ENCODE assay signal across 22 cellular contexts in the genomic region with DNA sequence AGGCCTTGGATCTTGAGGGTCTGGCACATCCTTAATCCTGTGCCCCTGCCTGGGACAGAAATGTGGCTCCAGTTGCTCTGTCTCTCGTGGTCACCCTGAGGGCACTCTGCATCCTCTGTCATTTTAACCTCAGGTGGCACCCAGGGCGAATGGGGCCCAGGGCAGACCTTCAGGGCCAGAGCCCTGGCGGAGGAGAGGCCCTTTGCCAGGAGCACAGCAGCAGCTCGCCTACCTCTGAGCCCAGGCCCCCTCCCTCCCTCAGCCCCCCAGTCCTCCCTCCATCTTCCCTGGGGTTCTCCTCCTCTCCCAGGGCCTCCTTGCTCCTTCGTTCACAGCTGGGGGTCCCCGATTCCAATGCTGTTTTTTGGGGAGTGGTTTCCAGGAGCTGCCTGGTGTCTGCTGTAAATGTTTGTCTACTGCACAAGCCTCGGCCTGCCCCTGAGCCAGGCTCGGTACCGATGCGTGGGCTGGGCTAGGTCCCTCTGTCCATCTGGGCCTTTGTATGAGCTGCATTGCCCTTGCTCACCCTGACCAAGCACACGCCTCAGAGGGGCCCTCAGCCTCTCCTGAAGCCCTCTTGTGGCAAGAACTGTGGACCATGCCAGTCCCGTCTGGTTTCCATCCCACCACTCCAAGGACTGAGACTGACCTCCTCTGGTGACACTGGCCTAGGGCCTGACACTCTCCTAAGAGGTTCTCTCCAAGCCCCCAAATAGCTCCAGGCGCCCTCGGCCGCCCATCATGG. TPM values are rescaled to one million over a fixed set of nuclear protein-coding genes. Genes with fewer than 3 reads are reported as not detected.
DNase-seq lines count a peak whose midpoint lies in the region; ATAC-seq and TF ChIP-seq lines count a peak whose summit lies in the region.
"Had no signal": no experiment of that assay in that cellular context is flagged by ENCODE, and none has a peak within 500 bp of the region (broad histone marks: within the 10 kb centered on the region; RNA-seq: fewer than 3 reads in every experiment).

No MANE protein-coding gene starts in this region.

- 81% methylated on average over 14 of the region's 15 CpGs for WGBS in SK-N-SH (ENCODE audit: low lambda C conversion rate)

- H3K27me3 Mint-ChIP-seq in progenitor cell of endocrine pancreas = no peaks in the 10 kb centered on the region

- no peak for TF ChIP-seq EP300 in SK-N-SH (IDR thresholded peaks at IDR 0.05; ENCODE audit: borderline replicate concordance in 1 of 2, low read depth in 1 of 2, low read length in 1 of 2)

- no peak for TF ChIP-seq CTCF in SK-N-SH (IDR thresholded peaks at IDR 0.05)
- peak; percentile 17 for TF ChIP-seq CTCF in epithelial cell of proximal tubule (conservative IDR thresholded peaks at IDR 0.05; ENCODE audit: low read depth, low read length)
- peak; percentile 21 for TF ChIP-seq CTCF in progenitor cell of endocrine pancreas (IDR thresholded peaks at IDR 0.05; ENCODE audit: unreplicated experiment)

- H3K27ac Mint-ChIP-seq in progenitor cell of endocrine pancreas = no peak overlapping the region

- H3K9me3 ChIP-seq in SK-N-SH (no peaks in the 10 kb centered on the region), Karpas-422 (ENCODE audit: low read length) (no peaks in the 10 kb centered on the region)

- H3K27me3 ChIP-seq in SK-N-SH (ENCODE audit: insufficient read depth) (no peaks in the 10 kb centered on the region), Karpas-422 (ENCODE audit: low read length) (no peaks in the 10 kb centered on the region)

- TF ChIP-seq RAD21 in SK-N-SH (IDR thresholded peaks at IDR 0.05; ENCODE audit: low read length) = no peak

- peaks cover 0 to 11% of the 10 kb centered on the region in 2 experiments; a peak in 1 of 4 replicates for H3K4me1 ChIP-seq in SK-N-SH (ENCODE audit: control insufficient read depth in 1 of 2, insufficient read depth in 2 of 2, low read depth in 1 of 2, low read length in 1 of 2)
- H3K4me1 ChIP-seq in Karpas-422 (ENCODE audit: low read length) = no peaks in the 10 kb centered on the region

- no peak overlapping the region for H3K4me3 ChIP-seq in SK-N-SH (ENCODE audit: low read depth in 2 of 2, low read length in 1 of 2)
- H3K4me3 ChIP-seq in Karpas-422 (ENCODE audit: low read length) = no peak overlapping the region
- no peak overlapping the region for H3K4me3 ChIP-seq in epithelial cell of proximal tubule (ENCODE audit: low read depth, low read length)
- H3K4me3 ChIP-seq: skin epidermis had no signal

- POLR2A ChIA-PET in SK-N-SH (lab: Yijun Ruan, JAX) = no interaction called here

- H3K79me2 ChIP-seq in SK-N-SH (ENCODE audit: insufficient read depth) = no peaks in the 10 kb centered on the region
- no peaks in the 10 kb centered on the region for H3K79me2 ChIP-seq in Karpas-422 (ENCODE audit: low read length)
- H3K79me2 ChIP-seq: parathyroid adenoma had no signal

- ATAC-seq in SK-N-SH treated with all-trans-retinoic acid at 6 μM for 48 hours = peak; percentile 42; the same call in 2 of the 3 replicates
- no peak for ATAC-seq in GM21423 (IDR thresholded peaks at IDR 0.05; ENCODE audit: unreplicated experiment)
- ATAC-seq in GM19324 (IDR thresholded peaks at IDR 0.05; ENCODE audit: low FRiP score, unreplicated experiment) = no peak

- CTCF ChIA-PET in SK-N-SH (lab: Yijun Ruan, JAX) = interaction anchor here (0.9 to 2.8 kb wide), 10 partner anchors 10 to 184 kb away, joined by 3 to 17 read pairs (median 4); no protein-coding TSS in a partner anchor

- H3K4me1 Mint-ChIP-seq in progenitor cell of endocrine pancreas (ENCODE audit: low read depth) = no peaks in the 10 kb centered on the region

- H3K4me3 Mint-ChIP-seq in progenitor cell of endocrine pancreas (ENCODE audit: low read depth) = no peak overlapping the region

- no peaks in the 10 kb centered on the region for H3K9me2 ChIP-seq in SK-N-SH
- no peaks in the 10 kb centered on the region for H3K9me2 ChIP-seq in Karpas-422 (replicated peaks; ENCODE audit: insufficient read depth, low read length)

- DNase-seq in SK-N-SH = no peak
- DNase-seq in Karpas-422 = peak; percentile 44
- no peak for DNase-seq in epithelial cell of proximal tubule (ENCODE audit: low read depth)
- DNase-seq in progenitor cell of endocrine pancreas (ENCODE audit: low spot score, unreplicated experiment) = no peak
- no peak for DNase-seq in amniotic stem cell (lab: John Stamatoyannopoulos, UW)
- DNase-seq: DMS 273 treated with DMSO at 0.1 percent for 48 hours; effector CD8-positive, alpha-beta T cell; NCI-H1417; NCI-H524 treated with DMSO at 0.1 percent for 48 hours; stimulated activated CD4-positive, alpha-beta T cell treated with anti-CD3 and anti-CD28 coated beads, Interleukin-4, amount 100 ng/mL, for 24 hours; T-helper 1 cell had no signal

- H3K27ac ChIP-seq in SK-N-SH (ENCODE audit: low read depth in 2 of 2, low read length in 1 of 2) (no peak overlapping the region), Karpas-422 (ENCODE audit: low read length) (no peak overlapping the region)
- H3K27ac ChIP-seq: 22Rv1, C4-2B, parathyroid adenoma, skin epidermis had no signal

- H3K36me3 Mint-ChIP-seq in progenitor cell of endocrine pancreas (ENCODE audit: insufficient read depth) = peaks cover 1% of the 10 kb centered on the region

- no peak overlapping the region for H3K9ac ChIP-seq in SK-N-SH
- no peak overlapping the region for H3K9ac ChIP-seq in Karpas-422 (ENCODE audit: low read length)
- H3K9ac ChIP-seq: parathyroid adenoma had no signal

- no peaks in the 10 kb centered on the region for H3F3A ChIP-seq in SK-N-SH (replicated peaks; ENCODE audit: insufficient read depth)

- H3K9me3 Mint-ChIP-seq in progenitor cell of endocrine pancreas (ENCODE audit: low read depth) = no peaks in the 10 kb centered on the region

- H3K36me3 ChIP-seq in SK-N-SH (replicated peaks in 1 of 2; ENCODE audit: control insufficient read depth in 1 of 2, insufficient read depth in 2 of 2, low read length in 1 of 2) = no peaks in the 10 kb centered on the region
- no peaks in the 10 kb centered on the region for H3K36me3 ChIP-seq in Karpas-422 (ENCODE audit: insufficient read depth, low read length)

- H4K20me1 ChIP-seq in SK-N-SH (ENCODE audit: insufficient read depth) (no peaks in the 10 kb centered on the region), Karpas-422 (ENCODE audit: insufficient read depth, low read depth, low read length) (no peaks in the 10 kb centered on the region)

- H2AFZ ChIP-seq in SK-N-SH (ENCODE audit: low read depth) = no peak overlapping the region
- H2AFZ ChIP-seq in Karpas-422 (ENCODE audit: low read length) = no peak overlapping the region
- H2AFZ ChIP-seq: parathyroid adenoma had no signal

- H3K4me2 ChIP-seq in SK-N-SH = no peak overlapping the region
- H3K4me2 ChIP-seq in Karpas-422 (ENCODE audit: low read depth, low read length, poor library complexity, severe bottlenecking) = no peak overlapping the region

TF ChIP-seq in SK-N-SH treated with all-trans-retinoic acid at 6 μM for 48 hours, 23 proteins besides CTCF, POLR2A, EP300 and RAD21 (continues in another document):
- TF ChIP-seq BACH2 (CRISPR knock-in tag; IDR thresholded peaks at IDR 0.05; ENCODE audit: borderline replicate concordance) = no peak
- no peak for TF ChIP-seq ZNF8 (CRISPR knock-in tag; IDR thresholded peaks at IDR 0.05)
- no peak for TF ChIP-seq PPARA (CRISPR knock-in tag; IDR thresholded peaks at IDR 0.05; ENCODE audit: borderline replicate concordance)
- no peak for TF ChIP-seq CSDC2 (CRISPR knock-in tag; IDR thresholded peaks at IDR 0.05)
- TF ChIP-seq ZNF70 (CRISPR knock-in tag; IDR thresholded peaks at IDR 0.05) = no peak

TF ChIP-seq in SK-N-SH, 30 proteins besides CTCF, POLR2A, EP300 and RAD21 (continues in another document):
- TF ChIP-seq RXRA (IDR thresholded peaks at IDR 0.05; ENCODE audit: borderline replicate concordance, low read depth) (no peak), FOXM1 (IDR thresholded peaks at IDR 0.05; ENCODE audit: low read depth) (no peak), GATA2 (CRISPR knock-in tag; IDR thresholded peaks at IDR 0.05) (no peak), NRF1 (IDR thresholded peaks at IDR 0.05; ENCODE audit: low read depth, low read length) (no peak)
- TF ChIP-seq, protein P1, sequence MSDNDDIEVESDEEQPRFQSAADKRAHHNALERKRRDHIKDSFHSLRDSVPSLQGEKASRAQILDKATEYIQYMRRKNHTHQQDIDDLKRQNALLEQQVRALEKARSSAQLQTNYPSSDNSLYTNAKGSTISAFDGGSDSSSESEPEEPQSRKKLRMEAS (IDR thresholded peaks at IDR 0.05; ENCODE audit: low read depth) = no peak
- TF ChIP-seq, protein P2, sequence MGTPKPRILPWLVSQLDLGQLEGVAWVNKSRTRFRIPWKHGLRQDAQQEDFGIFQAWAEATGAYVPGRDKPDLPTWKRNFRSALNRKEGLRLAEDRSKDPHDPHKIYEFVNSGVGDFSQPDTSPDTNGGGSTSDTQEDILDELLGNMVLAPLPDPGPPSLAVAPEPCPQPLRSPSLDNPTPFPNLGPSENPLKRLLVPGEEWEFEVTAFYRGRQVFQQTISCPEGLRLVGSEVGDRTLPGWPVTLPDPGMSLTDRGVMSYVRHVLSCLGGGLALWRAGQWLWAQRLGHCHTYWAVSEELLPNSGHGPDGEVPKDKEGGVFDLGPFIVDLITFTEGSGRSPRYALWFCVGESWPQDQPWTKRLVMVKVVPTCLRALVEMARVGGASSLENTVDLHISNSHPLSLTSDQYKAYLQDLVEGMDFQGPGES (IDR thresholded peaks at IDR 0.05; ENCODE audit: low read depth, low read length) = no peak

RNA-seq across cellular contexts. Expression of a gene that starts 4.0 kb away (rescaled TPM):
- not detected in 2 replicates for polyA plus RNA-seq in SK-N-SH (2012; rRNA removed)
- not detected in 2 replicates for polyA plus RNA-seq in SK-N-SH (2012; cell fraction: cytosol; rRNA removed)
- polyA plus RNA-seq in SK-N-SH (2012; cell fraction: nucleus; rRNA removed) = not detected in 2 replicates
- not detected in 2 replicates for total RNA-seq in Karpas-422 (2014; rRNA removed; shearing (Covaris generic); ENCODE audit: low replicate concordance)
- total RNA-seq in epithelial cell of proximal tubule = 0.06 TPM in 1 of 2 replicates, not detected in the other
- total RNA-seq in progenitor cell of endocrine pancreas = not detected in 2 replicates
- total RNA-seq: HT-29 had no signal

RNA-seq across cellular contexts. Expression of a gene that starts 30.5 kb away (rescaled TPM):
- polyA plus RNA-seq in SK-N-SH (2012; rRNA removed) = 0.58 and 0.94 TPM in 2 replicates
- 0.60 and 0.84 TPM in 2 replicates for polyA plus RNA-seq in SK-N-SH (2012; cell fraction: cytosol; rRNA removed)
- 1.2 and 2.2 TPM in 2 replicates for polyA plus RNA-seq in SK-N-SH (2012; cell fraction: nucleus; rRNA removed)
- not detected in 2 replicates for total RNA-seq in Karpas-422 (2014; rRNA removed; shearing (Covaris generic); ENCODE audit: low replicate concordance)
- total RNA-seq in epithelial cell of proximal tubule (not detected in 2 replicates), progenitor cell of endocrine pancreas (5.6 and 6.8 TPM in 2 replicates)
- total RNA-seq: glomerular endothelial cell, HT-29, lower leg skin, urinary bladder had no signal
- polyA plus RNA-seq: urinary bladder had no signal

RNA-seq across cellular contexts. Expression of a gene that starts 35.7 kb away (rescaled TPM):
- 2.6 and 7.4 TPM in 2 replicates for polyA plus RNA-seq in SK-N-SH (2012; rRNA removed)
- 3.1 and 4.6 TPM in 2 replicates for polyA plus RNA-seq in SK-N-SH (2012; cell fraction: cytosol; rRNA removed)
- polyA plus RNA-seq in SK-N-SH (2012; cell fraction: nucleus; rRNA removed) = 8.1 and 10.9 TPM in 2 replicates
- not detected in 2 replicates for total RNA-seq in Karpas-422 (2014; rRNA removed; shearing (Covaris generic); ENCODE audit: low replicate concordance)
- total RNA-seq in epithelial cell of proximal tubule (33.9 and 101 TPM in 2 replicates), progenitor cell of endocrine pancreas (19.7 and 26.2 TPM in 2 replicates)

Comparison
In these comparisons a context has a peak if more than half of its experiments do, and no peak if none do; other contexts are left out.
1. RNA of a gene that starts 35.7 kb away (total RNA-seq): 33.9 to 101 TPM in epithelial cell of proximal tubule and 19.7 to 26.2 TPM in progenitor cell of endocrine pancreas; not detected in Karpas-422; every median in the first group is over 10 times any median in the second.